In the genomic region with DNA sequence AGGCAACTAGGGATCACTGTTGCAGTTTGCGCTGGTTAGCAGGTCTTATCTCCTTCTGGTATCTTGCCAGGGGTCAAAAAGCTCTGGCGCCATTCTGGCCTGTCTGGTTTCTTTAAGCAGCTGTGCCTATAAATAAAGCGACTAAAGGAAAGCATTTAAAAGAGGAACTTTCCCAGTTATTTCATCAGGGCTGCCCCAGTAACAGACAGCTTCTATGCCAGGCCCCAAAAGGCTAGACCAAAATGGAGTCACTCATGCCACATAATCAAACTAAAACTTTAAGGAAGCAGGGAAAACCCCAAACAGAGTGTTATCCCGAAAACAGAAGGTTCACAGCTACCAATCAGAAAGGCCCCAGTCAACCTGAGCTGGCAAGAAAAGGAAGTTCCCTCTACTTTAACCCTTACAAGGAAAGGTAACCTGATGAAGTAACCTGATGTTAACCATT, we compare ENCODE assay signal across 1 cellular context.
TF ChIP-seq lines count a peak whose summit lies in the region.

No MANE protein-coding gene starts in this region.

TF ChIP-seq in K562, 482 proteins besides CTCF, POLR2A, EP300 and RAD21 (continued from another document and continues in another):
- TF ChIP-seq, protein P1, sequence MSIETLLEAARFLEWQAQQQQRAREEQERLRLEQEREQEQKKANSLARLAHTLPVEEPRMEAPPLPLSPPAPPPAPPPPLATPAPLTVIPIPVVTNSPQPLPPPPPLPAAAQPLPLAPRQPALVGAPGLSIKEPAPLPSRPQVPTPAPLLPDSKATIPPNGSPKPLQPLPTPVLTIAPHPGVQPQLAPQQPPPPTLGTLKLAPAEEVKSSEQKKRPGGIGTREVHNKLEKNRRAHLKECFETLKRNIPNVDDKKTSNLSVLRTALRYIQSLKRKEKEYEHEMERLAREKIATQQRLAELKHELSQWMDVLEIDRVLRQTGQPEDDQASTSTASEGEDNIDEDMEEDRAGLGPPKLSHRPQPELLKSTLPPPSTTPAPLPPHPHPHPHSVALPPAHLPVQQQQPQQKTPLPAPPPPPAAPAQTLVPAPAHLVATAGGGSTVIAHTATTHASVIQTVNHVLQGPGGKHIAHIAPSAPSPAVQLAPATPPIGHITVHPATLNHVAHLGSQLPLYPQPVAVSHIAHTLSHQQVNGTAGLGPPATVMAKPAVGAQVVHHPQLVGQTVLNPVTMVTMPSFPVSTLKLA (conservative IDR thresholded peaks at IDR 0.05) = no peak
- TF ChIP-seq, protein P2, sequence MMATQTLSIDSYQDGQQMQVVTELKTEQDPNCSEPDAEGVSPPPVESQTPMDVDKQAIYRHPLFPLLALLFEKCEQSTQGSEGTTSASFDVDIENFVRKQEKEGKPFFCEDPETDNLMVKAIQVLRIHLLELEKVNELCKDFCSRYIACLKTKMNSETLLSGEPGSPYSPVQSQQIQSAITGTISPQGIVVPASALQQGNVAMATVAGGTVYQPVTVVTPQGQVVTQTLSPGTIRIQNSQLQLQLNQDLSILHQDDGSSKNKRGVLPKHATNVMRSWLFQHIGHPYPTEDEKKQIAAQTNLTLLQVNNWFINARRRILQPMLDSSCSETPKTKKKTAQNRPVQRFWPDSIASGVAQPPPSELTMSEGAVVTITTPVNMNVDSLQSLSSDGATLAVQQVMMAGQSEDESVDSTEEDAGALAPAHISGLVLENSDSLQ (IDR thresholded peaks at IDR 0.05) = no peak
- TF ChIP-seq ZBTB43 (CRISPR knock-in tag; IDR thresholded peaks at IDR 0.05) = no peak
- TF ChIP-seq DMBX1 (CRISPR knock-in tag; IDR thresholded peaks at IDR 0.05; ENCODE audit: borderline replicate concordance) = peak; percentile 72; the same call in 1 of the 2 replicates
- TF ChIP-seq, protein P3, sequence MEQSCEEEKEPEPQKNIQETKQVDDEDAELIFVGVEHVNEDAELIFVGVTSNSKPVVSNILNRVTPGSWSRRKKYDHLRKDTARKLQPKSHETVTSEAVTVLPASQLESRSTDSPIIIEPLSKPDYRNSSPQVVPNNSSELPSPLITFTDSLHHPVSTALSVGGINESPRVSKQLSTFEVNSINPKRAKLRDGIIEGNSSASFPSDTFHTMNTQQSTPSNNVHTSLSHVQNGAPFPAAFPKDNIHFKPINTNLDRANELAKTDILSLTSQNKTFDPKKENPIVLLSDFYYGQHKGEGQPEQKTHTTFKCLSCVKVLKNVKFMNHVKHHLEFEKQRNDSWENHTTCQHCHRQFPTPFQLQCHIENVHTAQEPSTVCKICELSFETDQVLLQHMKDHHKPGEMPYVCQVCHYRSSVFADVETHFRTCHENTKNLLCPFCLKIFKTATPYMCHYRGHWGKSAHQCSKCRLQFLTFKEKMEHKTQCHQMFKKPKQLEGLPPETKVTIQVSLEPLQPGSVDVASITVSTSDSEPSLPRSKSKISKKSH (CRISPR knock-in tag; IDR thresholded peaks at IDR 0.05) = no peak
- TF ChIP-seq KDM1A (IDR thresholded peaks at IDR 0.05) = no peak
- TF ChIP-seq ZBTB33 (CRISPR knock-in tag; IDR thresholded peaks at IDR 0.05) = no peak
- no peak for TF ChIP-seq KAT2B (IDR thresholded peaks at IDR 0.05; ENCODE audit: low read depth, low read length)
- TF ChIP-seq HIVEP1 (CRISPR knock-in tag; IDR thresholded peaks at IDR 0.05) = peak; percentile 84; the same call in 1 of the 2 replicates
- peak; percentile 87; the same call in 1 of the 2 replicates for TF ChIP-seq CREB3 (tag; conservative IDR thresholded peaks at IDR 0.05; ENCODE audit: low read depth)
- peak; percentile 93 for TF ChIP-seq ZNF766 (CRISPR knock-in tag; conservative IDR thresholded peaks at IDR 0.05)
- TF ChIP-seq ZNF586 (CRISPR knock-in tag; conservative IDR thresholded peaks at IDR 0.05) = no peak
- TF ChIP-seq, protein P4, sequence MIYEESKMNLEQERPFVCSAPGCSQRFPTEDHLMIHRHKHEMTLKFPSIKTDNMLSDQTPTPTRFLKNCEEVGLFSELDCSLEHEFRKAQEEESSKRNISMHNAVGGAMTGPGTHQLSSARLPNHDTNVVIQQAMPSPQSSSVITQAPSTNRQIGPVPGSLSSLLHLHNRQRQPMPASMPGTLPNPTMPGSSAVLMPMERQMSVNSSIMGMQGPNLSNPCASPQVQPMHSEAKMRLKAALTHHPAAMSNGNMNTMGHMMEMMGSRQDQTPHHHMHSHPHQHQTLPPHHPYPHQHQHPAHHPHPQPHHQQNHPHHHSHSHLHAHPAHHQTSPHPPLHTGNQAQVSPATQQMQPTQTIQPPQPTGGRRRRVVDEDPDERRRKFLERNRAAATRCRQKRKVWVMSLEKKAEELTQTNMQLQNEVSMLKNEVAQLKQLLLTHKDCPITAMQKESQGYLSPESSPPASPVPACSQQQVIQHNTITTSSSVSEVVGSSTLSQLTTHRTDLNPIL (CRISPR knock-in tag; IDR thresholded peaks at IDR 0.05) = 0 out of 2 replicates have a peak, but pooled peaks have one; percentile 77
- peak; percentile 84 for TF ChIP-seq PTTG1 (tag; IDR thresholded peaks at IDR 0.05; ENCODE audit: low read depth)
- TF ChIP-seq ZNF41 (CRISPR knock-in tag; conservative IDR thresholded peaks at IDR 0.05) = 0 out of 2 replicates have a peak, but pooled peaks have one; percentile 34
- TF ChIP-seq ZNF639 (CRISPR knock-in tag; conservative IDR thresholded peaks at IDR 0.05 in 1 of 2, IDR thresholded peaks at IDR 0.05 in 1 of 2) = 0 out of 4 replicates have a peak, but pooled peaks of 1 of the 2 experiments have one; percentile 36
- TF ChIP-seq ZBTB1 (CRISPR knock-in tag; IDR thresholded peaks at IDR 0.05; ENCODE audit: borderline replicate concordance, low read depth) = no peak
- TF ChIP-seq HMG20A (CRISPR knock-in tag; conservative IDR thresholded peaks at IDR 0.05) = no peak
- peak; percentile 80; the same call in 1 of the 2 replicates for TF ChIP-seq DDX20 (tag; IDR thresholded peaks at IDR 0.05; ENCODE audit: low read depth)
- peak; percentile 72; the same call in 1 of the 2 replicates for TF ChIP-seq TCFL5 (CRISPR knock-in tag; conservative IDR thresholded peaks at IDR 0.05)
- TF ChIP-seq MEF2D (tag; conservative IDR thresholded peaks at IDR 0.05; ENCODE audit: low read depth) = peak; percentile 86
- no peak for TF ChIP-seq NFIX (CRISPR knock-in tag; IDR thresholded peaks at IDR 0.05; ENCODE audit: low read depth)
- TF ChIP-seq ZBTB7A (IDR thresholded peaks at IDR 0.05; ENCODE audit: borderline replicate concordance, control insufficient read depth, low read depth, low read length) = no peak
- TF ChIP-seq SMARCC2 (IDR thresholded peaks at IDR 0.05; ENCODE audit: low read depth) = no peak
- no peak for TF ChIP-seq ZNF551 (CRISPR knock-in tag; IDR thresholded peaks at IDR 0.05)
- TF ChIP-seq, protein P5, sequence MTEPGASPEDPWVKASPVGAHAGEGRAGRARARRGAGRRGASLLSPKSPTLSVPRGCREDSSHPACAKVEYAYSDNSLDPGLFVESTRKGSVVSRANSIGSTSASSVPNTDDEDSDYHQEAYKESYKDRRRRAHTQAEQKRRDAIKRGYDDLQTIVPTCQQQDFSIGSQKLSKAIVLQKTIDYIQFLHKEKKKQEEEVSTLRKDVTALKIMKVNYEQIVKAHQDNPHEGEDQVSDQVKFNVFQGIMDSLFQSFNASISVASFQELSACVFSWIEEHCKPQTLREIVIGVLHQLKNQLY (CRISPR knock-in tag; conservative IDR thresholded peaks at IDR 0.05) = no peak
- no peak for TF ChIP-seq BRD4 (IDR thresholded peaks at IDR 0.05)
- TF ChIP-seq MCM7 (IDR thresholded peaks at IDR 0.05) = no peak
- TF ChIP-seq ETV1 (tag; conservative IDR thresholded peaks at IDR 0.05; ENCODE audit: low read depth) = no peak
- TF ChIP-seq E4F1 (CRISPR knock-in tag; IDR thresholded peaks at IDR 0.05; ENCODE audit: borderline replicate concordance) = 0 out of 2 replicates have a peak, but pooled peaks have one; percentile 42
- no peak for TF ChIP-seq NCOA1 (IDR thresholded peaks at IDR 0.05; ENCODE audit: low read depth)
- no peak; the same call in none of the 2 replicates for TF ChIP-seq GTF2E2 (tag; IDR thresholded peaks at IDR 0.05)
- TF ChIP-seq JUND (IDR thresholded peaks at IDR 0.05; ENCODE audit: borderline replicate concordance, low read depth, low read length) = no peak
- no peak for TF ChIP-seq JUND (tag; IDR thresholded peaks at IDR 0.05; ENCODE audit: borderline replicate concordance, low read depth, low read length)
- peak; percentile 79 for TF ChIP-seq PTRF (tag; IDR thresholded peaks at IDR 0.05)
- TF ChIP-seq ZNF507 (tag; conservative IDR thresholded peaks at IDR 0.05) = 0 out of 2 replicates have a peak, but pooled peaks have one; percentile 14
- no peak for TF ChIP-seq ETV5 (CRISPR knock-in tag; IDR thresholded peaks at IDR 0.05; ENCODE audit: low read depth)
- no peak for TF ChIP-seq ZNF165 (CRISPR knock-in tag; IDR thresholded peaks at IDR 0.05; ENCODE audit: borderline replicate concordance)
- 0 out of 2 replicates have a peak, but pooled peaks have one; percentile 58 for TF ChIP-seq ZNF668 (CRISPR knock-in tag; IDR thresholded peaks at IDR 0.05)
- peak; percentile 96 for TF ChIP-seq ZNF175 (CRISPR knock-in tag; IDR thresholded peaks at IDR 0.05; ENCODE audit: low read depth)
